Comparison of ENCODE assay signal across 12 cellular contexts in genomic region chr2:27584597-27584996, GRCh38. TPM values are rescaled to one million over a fixed set of nuclear protein-coding genes. Genes with fewer than 3 reads are reported as not detected.
A peak's percentile ranks its signal among the peaks of the same experiment; 100 is the strongest.
DNase-seq lines count a peak whose midpoint lies in the region; ATAC-seq and TF ChIP-seq lines count a peak whose summit lies in the region.
"Had no signal": no experiment of that assay in that cellular context is flagged by ENCODE, and none has a peak within 500 bp of the region (broad histone marks: within the 10 kb centered on the region; RNA-seq: fewer than 3 reads in every experiment).

No MANE protein-coding gene starts in this region.

- H3K4me2 ChIP-seq in KMS-11 (peak overlapping the region; percentile 50), neural cell (ENCODE audit: low read length) (peak overlapping the region; percentile 17)

- H3K9me2 ChIP-seq in neural cell (ENCODE audit: insufficient read depth, low read length), result no peaks in the 10 kb centered on the region

- TF ChIP-seq CTCF in KMS-11 (conservative IDR thresholded peaks at IDR 0.05; ENCODE audit: low read depth, low read length), result no peak
- no peak for TF ChIP-seq CTCF in brain microvascular endothelial cell (IDR thresholded peaks at IDR 0.05; ENCODE audit: low read depth, low read length, missing control alignments)
- no peak for TF ChIP-seq CTCF in neural cell (IDR thresholded peaks at IDR 0.05; ENCODE audit: poor library complexity, severe bottlenecking)

- H2AFZ ChIP-seq in KMS-11 (ENCODE audit: low read depth) (no peak overlapping the region), neural cell (ENCODE audit: low read depth, low read length) (no peak overlapping the region)

- no peak for TF ChIP-seq RAD21 in neural cell (conservative IDR thresholded peaks at IDR 0.05)

- no peak overlapping the region for H3K27ac ChIP-seq in KMS-11
- no peak overlapping the region for H3K27ac ChIP-seq in brain microvascular endothelial cell
- no peak overlapping the region for H3K27ac ChIP-seq in neural cell (ENCODE audit: low read length)
- H3K27ac ChIP-seq: 22Rv1, ascending aorta had no signal

- in situ Hi-C loops in brain microvascular endothelial cell (cut with HindIII; ENCODE audit: low pct_ligation_motif_present, low sequenced_read_pairs), result no loop called here

- H3K9me3 ChIP-seq in neural cell (ENCODE audit: low read length), result no peaks in the 10 kb centered on the region

- H3K9ac ChIP-seq in KMS-11 (no peak overlapping the region), neural cell (ENCODE audit: low read length) (no peak overlapping the region)

- H3K36me3 ChIP-seq in KMS-11 (ENCODE audit: insufficient read depth) (no peaks in the 10 kb centered on the region), brain microvascular endothelial cell (replicated peaks) (no peaks in the 10 kb centered on the region), neural cell (ENCODE audit: insufficient read depth, low read length) (no peaks in the 10 kb centered on the region)
- H3K36me3 ChIP-seq: ascending aorta had no signal

- H3K79me2 ChIP-seq in KMS-11 (ENCODE audit: insufficient read depth, low read depth) (peaks cover 65% of the 10 kb centered on the region), neural cell (replicated peaks; ENCODE audit: insufficient read depth, low read length) (peaks cover 34% of the 10 kb centered on the region)

- H4K20me1 ChIP-seq in KMS-11 (ENCODE audit: insufficient read depth) (no peaks in the 10 kb centered on the region; the same call in 1 of the 2 replicates), neural cell (ENCODE audit: insufficient read depth) (no peaks in the 10 kb centered on the region)

- peak; percentile 3 for DNase-seq in NCI-H82 (lab: John Stamatoyannopoulos, UW)
- DNase-seq in NCI-H82 treated with DMSO at 0.1 percent for 48 hours (lab: John Stamatoyannopoulos, UW; ENCODE audit: unreplicated experiment), result no peak
- DNase-seq in brain microvascular endothelial cell, result no peak
- DNase-seq in NCI-H748 (lab: John Stamatoyannopoulos, UW; ENCODE audit: unreplicated experiment), result no peak
- DNase-seq in NCI-H1417 treated with DMSO at 0.1 percent for 48 hours (lab: John Stamatoyannopoulos, UW), result no peak
- DNase-seq: NCI-H526; stimulated activated CD4-positive, alpha-beta T cell treated with anti-CD3 and anti-CD28 coated beads, Interleukin-2, amount 100 ng/mL, for 24 hours had no signal

- H3F3A ChIP-seq in neural cell (ENCODE audit: insufficient read depth, low read length, poor library complexity, severe bottlenecking), result no peaks in the 10 kb centered on the region

- no peak for ATAC-seq in GM18517 (IDR thresholded peaks at IDR 0.05; ENCODE audit: unreplicated experiment)

- H3K4me1 ChIP-seq in KMS-11 (ENCODE audit: low read depth, poor library complexity, severe bottlenecking), result peaks cover 26% of the 10 kb centered on the region

- no peak for TF ChIP-seq EP300 in neural cell (conservative IDR thresholded peaks at IDR 0.05; ENCODE audit: poor library complexity, severe bottlenecking)

- H3K27me3 ChIP-seq in KMS-11 (ENCODE audit: insufficient read depth, low read depth) (no peaks in the 10 kb centered on the region), brain microvascular endothelial cell (replicated peaks) (no peaks in the 10 kb centered on the region), neural cell (ENCODE audit: insufficient read depth, low read depth, low read length) (no peaks in the 10 kb centered on the region)
- H3K27me3 ChIP-seq: ascending aorta had no signal

- H3K4me3 ChIP-seq in KMS-11 (IDR thresholded peaks at IDR 0.05; ENCODE audit: insufficient read depth, low read depth, low read length) (no peak overlapping the region), brain microvascular endothelial cell (ENCODE audit: low read depth, low read length) (peak overlapping the region; percentile 15), neural cell (ENCODE audit: low read length) (peak overlapping the region; percentile 66)

TF ChIP-seq in neural cell, 6 proteins besides CTCF, POLR2A, EP300 and RAD21:
- no peak for TF ChIP-seq SMC3 (conservative IDR thresholded peaks at IDR 0.05; ENCODE audit: poor library complexity)
- TF ChIP-seq POLR2AphosphoS5 (IDR thresholded peaks at IDR 0.05), result no peak

RNA-seq across cellular contexts. Expression of gene ZNF512, which starts 1.8 kb away (rescaled TPM):
- 30.8 and 36.4 TPM in 2 replicates for polyA plus RNA-seq in neural cell
- 37.7 and 58.2 TPM in 2 replicates for polyA minus RNA-seq in neural cell

RNA-seq across cellular contexts. Expression of gene CCDC121, which starts 44.2 kb away (rescaled TPM):
- polyA plus RNA-seq in neural cell, result 2.2 and 3.0 TPM in 2 replicates
- 7.1 and 9.6 TPM in 2 replicates for polyA minus RNA-seq in neural cell

RNA-seq across cellular contexts. Expression of gene GPN1, which starts 44.3 kb away (rescaled TPM):
- 42.3 and 48.2 TPM in 2 replicates for polyA plus RNA-seq in neural cell
- 38.5 and 42.1 TPM in 2 replicates for polyA minus RNA-seq in neural cell
